In genomic region chr21:42736646-42737350, GRCh38 we compare ENCODE assay signal across 18 cellular contexts.
A peak's percentile ranks its signal among the peaks of the same experiment; 100 is the strongest.
DNase-seq lines count a peak whose midpoint lies in the region; ATAC-seq and TF ChIP-seq lines count a peak whose summit lies in the region.
"Had no signal": no experiment of that assay in that cellular context is flagged by ENCODE, and none has a peak within 500 bp of the region (broad histone marks: within the 10 kb centered on the region; RNA-seq: fewer than 3 reads in every experiment).

No MANE protein-coding gene starts in this region.

- POLR2A ChIA-PET in activated CD4-positive, alpha-beta T cell treated with anti-CD3 and anti-CD28 coated beads, Interleukin-2, amount 10 ng/mL, durations not matched to agents 7 days and 5 days (lab: Charles Lee), result no interaction called here

- H3K4me1 ChIP-seq in gastroesophageal sphincter, result peaks cover 0 to 36% (median 14%) of the 10 kb centered on the region in 3 donors
- peaks cover 0 to 43% (median 27%) of the 10 kb centered on the region in 4 donors for H3K4me1 ChIP-seq in sigmoid colon

- H3K4me3 ChIP-seq in gastroesophageal sphincter (no peak overlapping the region), sigmoid colon (no peak overlapping the region)
- H3K4me3 ChIP-seq: ovary, stomach had no signal

- TF ChIP-seq POLR2A in gastroesophageal sphincter (IDR thresholded peaks at IDR 0.05) (no peak), sigmoid colon (IDR thresholded peaks at IDR 0.05) (no peak)

- H3K27ac ChIP-seq in gastroesophageal sphincter, result peak overlapping the region in 3 of 4 donors; percentile 84 to 88 (median 84)
- peak overlapping the region; percentile 80 to 83 (median 82) for H3K27ac ChIP-seq in sigmoid colon

- no peaks in the 10 kb centered on the region for H3K9me3 Mint-ChIP-seq in activated CD4-positive, alpha-beta T cell treated with anti-CD3 and anti-CD28 coated beads, Interleukin-2, amount 10 ng/mL, durations not matched to agents 7 days and 5 days
- H3K9me3 Mint-ChIP-seq: activated CD4-positive, alpha-beta memory T cell treated with anti-CD3 and anti-CD28 coated beads, Interleukin-2, amount 10 ng/mL, durations not matched to agents 7 days and 5 days; central memory CD8-positive, alpha-beta T cell; effector memory CD8-positive, alpha-beta T cell had no signal

- peak overlapping the region; percentile 97 for H3K27ac Mint-ChIP-seq in activated CD4-positive, alpha-beta T cell treated with anti-CD3 and anti-CD28 coated beads, Interleukin-2, amount 10 ng/mL, durations not matched to agents 7 days and 5 days
- H3K27ac Mint-ChIP-seq in T-helper 17 cell, result peak overlapping the region; percentile 99

- H3K27me3 ChIP-seq in gastroesophageal sphincter, result no peaks in the 10 kb centered on the region
- no peaks in the 10 kb centered on the region for H3K27me3 ChIP-seq in sigmoid colon
- H3K27me3 ChIP-seq: ovary, stomach had no signal

- peaks cover 0 to 36% of the 10 kb centered on the region in 2 donors for H3K36me3 ChIP-seq in gastroesophageal sphincter
- peaks cover 8 to 66% (median 27%) of the 10 kb centered on the region in 4 donors for H3K36me3 ChIP-seq in sigmoid colon
- H3K36me3 ChIP-seq: ovary had no signal

- peaks cover 11% of the 10 kb centered on the region for H3K36me3 Mint-ChIP-seq in activated CD4-positive, alpha-beta T cell treated with anti-CD3 and anti-CD28 coated beads, Interleukin-2, amount 10 ng/mL, durations not matched to agents 7 days and 5 days (ENCODE audit: low read depth)
- H3K36me3 Mint-ChIP-seq in T-helper 17 cell (ENCODE audit: low read depth), result peaks cover 2% of the 10 kb centered on the region

- intact Hi-C loops in sigmoid colon (cut with DNase I), result no loop called here

- 68 to 80% methylated on average over 4 of the region's 12 CpGs for WGBS in gastroesophageal sphincter (ENCODE audit: low coverage in 1 of 2), 2 donors
- WGBS in sigmoid colon, 2 donors, result 88 to 96% methylated on average over 12 of the region's 12 CpGs

- ATAC-seq in T-helper 17 cell (no peak), gastroesophageal sphincter (no peak), HG02840 (IDR thresholded peaks at IDR 0.05; ENCODE audit: low FRiP score, unreplicated experiment) (no peak)
- ATAC-seq: effector memory CD8-positive, alpha-beta T cell; left ventricle myocardium superior had no signal

- peaks cover 67% of the 10 kb centered on the region for H3K4me1 Mint-ChIP-seq in activated CD4-positive, alpha-beta T cell treated with anti-CD3 and anti-CD28 coated beads, Interleukin-2, amount 10 ng/mL, durations not matched to agents 7 days and 5 days
- peaks cover 49% of the 10 kb centered on the region for H3K4me1 Mint-ChIP-seq in T-helper 17 cell

- no peak for DNase-seq in activated CD4-positive, alpha-beta T cell treated with anti-CD3 and anti-CD28 coated beads, Interleukin-2, amount 10 ng/mL, durations not matched to agents 7 days and 5 days
- no peak for DNase-seq in activated CD4-positive, alpha-beta T cell treated with anti-CD3 and anti-CD28 coated beads for 48 hours
- no peak for DNase-seq in T-helper 17 cell
- DNase-seq in sigmoid colon, result peak; percentile 54
- no peak for DNase-seq in NCI-H82 (lab: John Stamatoyannopoulos, UW)
- DNase-seq in anterior cingulate cortex (lab: John Stamatoyannopoulos, UW), result no peak
- DNase-seq: activated CD4-positive, alpha-beta memory T cell treated with anti-CD3 and anti-CD28 coated beads, Interleukin-2, amount 10 ng/mL, durations not matched to agents 7 days and 5 days; C1 segment of cervical spinal cord; effector memory CD8-positive, alpha-beta T cell; HCEC 1CT; left ventricle myocardium superior; NCI-H2107; NCI-H524 treated with DMSO at 0.1 percent for 48 hours; stomach had no signal

- no peak for TF ChIP-seq CTCF in gastroesophageal sphincter (IDR thresholded peaks at IDR 0.05)
- no peak for TF ChIP-seq CTCF in sigmoid colon (IDR thresholded peaks at IDR 0.05)

- H3K27me3 Mint-ChIP-seq in activated CD4-positive, alpha-beta T cell treated with anti-CD3 and anti-CD28 coated beads, Interleukin-2, amount 10 ng/mL, durations not matched to agents 7 days and 5 days, result no peaks in the 10 kb centered on the region
- no peaks in the 10 kb centered on the region for H3K27me3 Mint-ChIP-seq in T-helper 17 cell

- H3K4me3 Mint-ChIP-seq in activated CD4-positive, alpha-beta T cell treated with anti-CD3 and anti-CD28 coated beads, Interleukin-2, amount 10 ng/mL, durations not matched to agents 7 days and 5 days, result no peak overlapping the region
- peak overlapping the region; percentile 19 for H3K4me3 Mint-ChIP-seq in T-helper 17 cell
- H3K4me3 Mint-ChIP-seq: activated CD4-positive, alpha-beta memory T cell treated with anti-CD3 and anti-CD28 coated beads, Interleukin-2, amount 10 ng/mL, durations not matched to agents 7 days and 5 days; central memory CD8-positive, alpha-beta T cell had no signal

- H3K9me3 ChIP-seq in T-helper 17 cell (ENCODE audit: control insufficient read depth, low read length, poor library complexity, severe bottlenecking), result no peaks in the 10 kb centered on the region
- H3K9me3 ChIP-seq in gastroesophageal sphincter, result no peaks in the 10 kb centered on the region
- no peaks in the 10 kb centered on the region for H3K9me3 ChIP-seq in sigmoid colon
- H3K9me3 ChIP-seq: ovary, stomach had no signal

- TF ChIP-seq EP300 in gastroesophageal sphincter (IDR thresholded peaks at IDR 0.05) (no peak), sigmoid colon (IDR thresholded peaks at IDR 0.05) (no peak)

- CTCF ChIA-PET in activated CD4-positive, alpha-beta T cell treated with anti-CD3 and anti-CD28 coated beads, Interleukin-2, amount 10 ng/mL, durations not matched to agents 7 days and 5 days (lab: Charles Lee), result interaction anchor here (1.1 to 2.1 kb wide), 3 partner anchors 8 to 16 kb away, joined by 5 to 10 read pairs (median 5); no protein-coding TSS in a partner anchor
